In the genomic region with DNA sequence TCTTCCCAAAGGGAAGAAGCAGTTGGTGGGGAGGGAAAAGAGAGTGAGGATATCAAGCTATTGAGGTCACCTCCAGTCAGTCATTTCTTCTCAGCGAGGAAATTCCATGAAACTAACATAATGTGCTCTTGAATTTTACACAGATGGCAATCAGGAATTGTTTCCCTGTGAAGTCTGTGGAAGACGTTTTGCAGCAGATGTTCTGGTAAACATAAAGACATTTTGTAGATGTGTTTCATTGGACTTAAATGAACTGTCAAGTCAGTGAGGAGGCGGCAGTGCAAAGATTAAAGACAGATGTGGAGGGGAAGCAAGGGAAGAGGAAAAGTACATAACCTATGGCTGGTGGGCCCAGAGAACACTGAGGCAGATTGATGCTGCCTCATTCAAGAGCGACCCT, we compare ENCODE assay signal across 35 cellular contexts. TPM values are rescaled to one million over a fixed set of nuclear protein-coding genes. Genes with fewer than 3 reads are reported as not detected.
"Had no signal": no experiment of that assay in that cellular context is flagged by ENCODE, and none has a peak within 500 bp of the region (broad histone marks: within the 10 kb centered on the region; RNA-seq: fewer than 3 reads in every experiment).

No MANE protein-coding gene starts in this region.

- H3K4me1 ChIP-seq: body of pancreas, esophagus squamous epithelium, left lung, upper lobe of right lung had no signal

- H3K36me3 Mint-ChIP-seq: activated CD8-positive, alpha-beta memory T cell treated with anti-CD3 and anti-CD28 coated beads, Interleukin-2, amount 10 ng/mL, durations not matched to agents 7 days and 5 days had no signal

- H3K27me3 Mint-ChIP-seq: activated CD8-positive, alpha-beta memory T cell treated with anti-CD3 and anti-CD28 coated beads, Interleukin-2, amount 10 ng/mL, durations not matched to agents 7 days and 5 days; activated CD8-positive, alpha-beta T cell treated with anti-CD3 and anti-CD28 coated beads for 36 hours; activated naive CD8-positive, alpha-beta T cell treated with anti-CD3 and anti-CD28 coated beads, Interleukin-2, amount 50 U/mL, for 24 hours; naive B cell had no signal

- H3K27me3 ChIP-seq: body of pancreas, cardiac muscle cell, esophagus squamous epithelium, hepatocyte, left lung, upper lobe of right lung had no signal

- H3K27ac Mint-ChIP-seq: activated CD4-positive, alpha-beta T cell treated with anti-CD3 and anti-CD28 coated beads, Interleukin-2, amount 10 ng/mL, durations not matched to agents 7 days and 5 days; activated CD8-positive, alpha-beta memory T cell treated with anti-CD3 and anti-CD28 coated beads, Interleukin-2, amount 10 ng/mL, durations not matched to agents 7 days and 5 days; activated CD8-positive, alpha-beta T cell treated with anti-CD3 and anti-CD28 coated beads for 36 hours; activated naive CD8-positive, alpha-beta T cell treated with anti-CD3 and anti-CD28 coated beads, Interleukin-2, amount 50 U/mL, for 24 hours; activated T-helper 1 cell treated with anti-CD3 and anti-CD28 coated beads, Interleukin-12 subunit alpha, Interleukin-12 subunit beta, Interleukin-2, Interleukin-4 antibody, amounts not matched to agents 30 ng/mL and 10 ng/mL and 1 ng/mL, durations not matched to agents 14 hours and 24 hours and 36 hours; endodermal cell; immature natural killer cell; T-helper 2 cell treated with Interferon-gamma antibody and Interleukin-4, amounts not matched to agents 5 μg/mL and 100 μg/mL, for 36 hours had no signal

- H3K9me3 ChIP-seq: body of pancreas, esophagus squamous epithelium, left lung, upper lobe of right lung had no signal

- H3K27ac ChIP-seq: body of pancreas, cardiac muscle cell, esophagus squamous epithelium, hepatocyte, left lung, upper lobe of right lung, VCaP had no signal

- H3K4me3 Mint-ChIP-seq: activated CD4-positive, alpha-beta T cell treated with anti-CD3 and anti-CD28 coated beads, Interleukin-2, amount 10 ng/mL, durations not matched to agents 7 days and 5 days; activated CD8-positive, alpha-beta memory T cell treated with anti-CD3 and anti-CD28 coated beads, Interleukin-2, amount 10 ng/mL, durations not matched to agents 7 days and 5 days; activated CD8-positive, alpha-beta T cell treated with anti-CD3 and anti-CD28 coated beads for 36 hours; activated naive CD8-positive, alpha-beta T cell treated with anti-CD3 and anti-CD28 coated beads, Interleukin-2, amount 50 U/mL, for 24 hours; activated T-helper 1 cell treated with anti-CD3 and anti-CD28 coated beads, Interleukin-12 subunit alpha, Interleukin-12 subunit beta, Interleukin-2, Interleukin-4 antibody, amounts not matched to agents 30 ng/mL and 10 ng/mL and 1 ng/mL, durations not matched to agents 14 hours and 24 hours and 36 hours; endodermal cell; immature natural killer cell; naive B cell; neural crest cell; T-helper 2 cell treated with Interferon-gamma antibody and Interleukin-4, amounts not matched to agents 5 μg/mL and 100 μg/mL, for 36 hours had no signal

- H3K4me3 ChIP-seq: body of pancreas, cardiac muscle cell, esophagus squamous epithelium, hepatocyte, left lung, lung, upper lobe of right lung had no signal

- H3K9me3 Mint-ChIP-seq: activated CD8-positive, alpha-beta T cell treated with anti-CD3 and anti-CD28 coated beads for 36 hours; activated T-helper 1 cell treated with anti-CD3 and anti-CD28 coated beads, Interleukin-12 subunit alpha, Interleukin-12 subunit beta, Interleukin-2, Interleukin-4 antibody, amounts not matched to agents 30 ng/mL and 10 ng/mL and 1 ng/mL, durations not matched to agents 14 hours and 24 hours and 36 hours; immature natural killer cell; naive B cell; neural crest cell had no signal

- DNase-seq: activated CD4-positive, alpha-beta T cell treated with anti-CD3 and anti-CD28 coated beads, Interleukin-2, amount 10 ng/mL, durations not matched to agents 7 days and 5 days; activated CD8-positive, alpha-beta memory T cell treated with anti-CD3 and anti-CD28 coated beads, Interleukin-2, amount 10 ng/mL, durations not matched to agents 7 days and 5 days; activated CD8-positive, alpha-beta T cell treated with anti-CD3 and anti-CD28 coated beads for 36 hours; activated gamma-delta T cell; activated naive CD4-positive, alpha-beta T cell treated with anti-CD3 and anti-CD28 coated beads, Interleukin-2, amount 50 U/mL, for 16 hours; activated naive CD8-positive, alpha-beta T cell treated with anti-CD3 and anti-CD28 coated beads, Interleukin-2, amount 50 U/mL, for 24 hours; anterior cingulate cortex; body of pancreas; cortex of kidney; endodermal cell; esophagus squamous epithelium; glutamatergic neuron; immature natural killer cell; left lung; naive B cell; stimulated activated CD4-positive, alpha-beta T cell treated with anti-CD3 and anti-CD28 coated beads, Interleukin-4, amount 100 ng/mL, for 1 hour; stimulated activated naive CD4-positive, alpha-beta T cell treated with Interleukin-2 at 50 U/mL for 16 hours; upper lobe of right lung had no signal

- H3K4me1 Mint-ChIP-seq: activated CD4-positive, alpha-beta T cell treated with anti-CD3 and anti-CD28 coated beads, Interleukin-2, amount 10 ng/mL, durations not matched to agents 7 days and 5 days; activated CD8-positive, alpha-beta memory T cell treated with anti-CD3 and anti-CD28 coated beads, Interleukin-2, amount 10 ng/mL, durations not matched to agents 7 days and 5 days; activated naive CD8-positive, alpha-beta T cell treated with anti-CD3 and anti-CD28 coated beads, Interleukin-2, amount 50 U/mL, for 24 hours; immature natural killer cell; naive B cell; neural crest cell had no signal

- H3K36me3 ChIP-seq: cardiac muscle cell, esophagus squamous epithelium, left lung, upper lobe of right lung had no signal

RNA-seq across cellular contexts. Expression of gene ZC2HC1B, which starts 19.9 kb away (rescaled TPM):
- total RNA-seq: activated CD4-positive, alpha-beta T cell treated with anti-CD3 and anti-CD28 coated beads, Interleukin-2, amount 10 ng/mL, durations not matched to agents 7 days and 5 days; activated CD8-positive, alpha-beta T cell treated with anti-CD3 and anti-CD28 coated beads for 36 hours; activated T-helper 1 cell treated with anti-CD3 and anti-CD28 coated beads, Interleukin-12 subunit alpha, Interleukin-12 subunit beta, Interleukin-2, Interleukin-4 antibody, amounts not matched to agents 30 ng/mL and 10 ng/mL and 1 ng/mL, durations not matched to agents 14 hours and 24 hours and 36 hours; body of pancreas; cardiac muscle cell; cerebellum; endodermal cell; esophagus squamous epithelium; frontal cortex; hepatocyte; kidney epithelial cell; left lung; mesenteric fat pad; mucosa of gallbladder; neural crest cell; osteoblast; posterior vena cava; renal cortical epithelial cell; sciatic nerve; subcutaneous adipose tissue; upper lobe of right lung had no signal
- polyA plus RNA-seq: cardiac muscle cell, hepatocyte, immature natural killer cell, lung had no signal
